In genomic region chr13:50280538-50280937, GRCh38 we compare ENCODE assay signal across 26 cellular contexts.
"Had no signal": no experiment of that assay in that cellular context is flagged by ENCODE, and none has a peak within 500 bp of the region (broad histone marks: within the 10 kb centered on the region; RNA-seq: fewer than 3 reads in every experiment).

No MANE protein-coding gene starts in this region.

- H3K36me3 ChIP-seq: stomach, suprapubic skin, thoracic aorta, thyroid gland, tibial artery, tibial nerve, transverse colon, upper lobe of left lung, uterus, vagina had no signal

- DNase-seq: stimulated activated CD4-positive, alpha-beta T cell treated with anti-CD3 and anti-CD28 coated beads, Interleukin-2, amount 100 ng/mL, for 48 hours; stimulated activated CD4-positive, alpha-beta T cell treated with anti-CD3 and anti-CD28 coated beads, Interleukin-4, amount 100 ng/mL, for 1 hour; stimulated activated CD4-positive, alpha-beta T cell treated with anti-CD3 and anti-CD28 coated beads, Interleukin-4, amount 100 ng/mL, for 24 hours; stimulated activated CD4-positive, alpha-beta T cell treated with anti-CD3 and anti-CD28 coated beads, Interleukin-4, amount 100 ng/mL, for 4 hours; stimulated activated CD8-positive, alpha-beta memory T cell treated with anti-CD3 and anti-CD28 coated beads, Interleukin-4, amount 100 ng/mL, for 48 hours; stimulated activated naive B cell treated with anti-CD40 and anti-IgM and Interleukin-4, amounts not matched to agents 10 μg/mL and 1 μg/mL and 100 μg/mL, for 72 hours; stimulated activated naive CD4-positive, alpha-beta T cell; stimulated activated naive CD4-positive, alpha-beta T cell treated with Interleukin-2 at 50 U/mL for 16 hours; stimulated activated naive CD8-positive, alpha-beta T cell treated with anti-CD3 and anti-CD28 coated beads, Interleukin-15, amount 100 ng/mL, for 72 hours; stimulated activated naive CD8-positive, alpha-beta T cell treated with anti-CD3 and anti-CD28 coated beads, Interleukin-15, Interleukin-2, amounts not matched to agents 100 U/mL and 50 U/mL, for 24 hours; stomach; substantia nigra; testis; thyroid gland; tibial artery; transverse colon; trophoblast cell; upper lobe of left lung; uterus had no signal

- ATAC-seq: stimulated activated effector memory CD8-positive, alpha-beta T cell treated with anti-CD3 and anti-CD28 coated beads, Interleukin-12 subunit alpha, Interleukin-12 subunit beta, amount 100 ng/mL, for 72 hours; stimulated activated memory B cell treated with anti-CD40 and anti-IgM and Interleukin-4, amounts not matched to agents 10 μg/mL and 1 μg/mL and 100 μg/mL, for 72 hours; stimulated activated naive B cell treated with anti-CD40 and anti-IgM and Interleukin-4, amounts not matched to agents 10 μg/mL and 1 μg/mL and 100 μg/mL, for 72 hours; stimulated activated naive CD8-positive, alpha-beta T cell treated with anti-CD3 and anti-CD28 coated beads, Interleukin-15, amount 100 ng/mL, for 72 hours; stimulated activated naive CD8-positive, alpha-beta T cell treated with anti-CD3 and anti-CD28 coated beads, Interleukin-15, Interleukin-2, amounts not matched to agents 100 U/mL and 50 U/mL, for 24 hours had no signal

- H3K4me1 ChIP-seq: suprapubic skin, testis, thyroid gland, tibial artery, tibial nerve, transverse colon, uterus, vagina had no signal

- FAIRE-seq: urothelium cell line had no signal

- H3K27me3 ChIP-seq: stomach, suprapubic skin, testis, thyroid gland, tibial artery, tibial nerve, transverse colon, upper lobe of left lung, uterus, vagina had no signal

- H3K27ac ChIP-seq: stomach, suprapubic skin, testis, thoracic aorta, thyroid gland, tibial artery, tibial nerve, transverse colon, upper lobe of left lung, uterus, vagina had no signal

- H3K4me3 ChIP-seq: stomach, suprapubic skin, testis, thoracic aorta, thyroid gland, tibial artery, tibial nerve, transverse colon, upper lobe of left lung, uterus, vagina had no signal

- H3K9me3 ChIP-seq: suprapubic skin, testis, thoracic aorta, thyroid gland, transverse colon, upper lobe of left lung, uterus, vagina had no signal
